18 cellular contexts compared by ENCODE assay signal in the genomic region with DNA sequence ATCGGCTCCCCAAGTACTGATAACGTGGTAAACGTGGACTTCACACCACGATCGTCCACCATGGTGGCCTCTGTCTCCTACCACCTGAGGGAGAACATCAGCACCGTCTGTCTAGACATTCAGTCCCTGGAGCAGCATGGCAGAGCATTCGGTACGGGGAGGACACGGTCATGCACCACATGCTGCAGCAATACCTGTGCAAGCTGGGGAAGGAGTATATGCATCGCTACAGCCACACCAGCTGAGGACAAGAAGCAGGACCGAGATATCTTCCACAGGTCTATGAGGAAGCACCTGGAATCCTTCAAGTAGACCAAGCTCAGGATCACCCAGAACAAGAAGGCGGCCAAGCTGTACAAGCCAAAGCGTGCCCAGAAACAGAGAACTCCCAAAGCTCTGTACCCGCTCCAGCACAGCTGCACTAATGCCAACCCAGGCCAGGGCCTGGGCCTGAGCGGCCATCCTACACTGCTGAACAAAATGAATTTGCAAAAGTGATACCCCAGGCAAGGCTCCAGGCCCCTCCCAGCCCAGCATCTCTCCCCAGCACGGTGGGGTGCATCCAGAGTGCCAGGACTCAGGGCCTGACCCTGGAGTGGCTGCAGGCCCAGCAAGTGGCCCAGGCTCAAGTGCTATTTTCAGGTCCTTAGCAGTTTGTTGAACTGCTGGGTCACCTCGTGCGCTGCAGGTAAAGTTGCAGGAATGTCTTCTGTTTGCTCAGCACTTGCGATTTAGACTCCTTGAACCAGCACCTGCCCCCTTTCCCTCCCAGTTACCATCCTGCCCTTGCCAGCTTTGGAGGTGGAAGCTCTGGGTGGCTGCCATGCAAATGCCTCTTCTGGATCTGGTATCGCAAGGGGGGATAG.
DNase-seq lines count a peak whose midpoint lies in the region; FAIRE-seq and TF ChIP-seq lines count a peak whose summit lies in the region.
"Had no signal": no experiment of that assay in that cellular context is flagged by ENCODE, and none has a peak within 500 bp of the region (broad histone marks: within the 10 kb centered on the region; RNA-seq: fewer than 3 reads in every experiment).

No MANE protein-coding gene starts in this region.

- WGBS in adrenal gland, 4 donors = 81 to 97% (median 93%) methylated on average over 12 to 20 of the region's 20 CpGs

- peak; percentile 45 for DNase-seq in activated CD4-positive, alpha-beta T cell treated with anti-CD3 and anti-CD28 coated beads, Interleukin-2, amount 10 ng/mL, durations not matched to agents 24 days and 14 days
- DNase-seq in activated CD4-positive, alpha-beta T cell treated with anti-CD3 and anti-CD28 coated beads, Interleukin-2, amount 50 U/mL, for 48 hours = no peak
- DNase-seq in RPMI8226 (peak; percentile 6), mesenteric fat pad (ENCODE audit: low spot score) (peak; percentile 65), urothelium cell line (ENCODE audit: low spot score) (no peak), adrenal gland (no peak), NCI-H1048 (lab: John Stamatoyannopoulos, UW) (no peak), retina (no peak)
- DNase-seq: 8988T, DMS 273 treated with DMSO at 0.1 percent for 48 hours, GM23248, NCI-H1092 treated with DMSO at 0.1 percent for 48 hours, NCI-H187 treated with DMSO at 0.1 percent for 48 hours, NCI-H2171 treated with DMSO at 0.1 percent for 48 hours had no signal

- H3K27me3 ChIP-seq in adrenal gland = no peaks in the 10 kb centered on the region
- H3K27me3 ChIP-seq: BLaER1 treated with 17β-estradiol and CSF1 and Interleukin-3, amounts not matched to agents 10 nM and 100 nM had no signal

- peak; percentile 78 for FAIRE-seq in urothelium cell line (lab: Jason Lieb, UNC)
- FAIRE-seq: GM19239 had no signal

- intact Hi-C loops in activated CD4-positive, alpha-beta T cell treated with anti-CD3 and anti-CD28 coated beads, Interleukin-2, amount 10 ng/mL, durations not matched to agents 24 days and 14 days (cut with micrococcal nuclease) = no loop called here
- intact Hi-C loops in adrenal gland (cut with DNase I) = no loop called here

- no peak for TF ChIP-seq CTCF in adrenal gland (IDR thresholded peaks at IDR 0.05)

- no peak for TF ChIP-seq POLR2A in adrenal gland (IDR thresholded peaks at IDR 0.05)

- H3K4me3 Mint-ChIP-seq in activated CD4-positive, alpha-beta T cell treated with anti-CD3 and anti-CD28 coated beads, Interleukin-2, amount 10 ng/mL, durations not matched to agents 24 days and 14 days = no peak overlapping the region

- H3K36me3 ChIP-seq in adrenal gland (replicated peaks in 1 of 2) = no peaks in the 10 kb centered on the region
- H3K36me3 ChIP-seq: BLaER1 treated with 17β-estradiol and CSF1 and Interleukin-3, amounts not matched to agents 10 nM and 100 nM had no signal

- H3K27ac Mint-ChIP-seq in activated CD4-positive, alpha-beta T cell treated with anti-CD3 and anti-CD28 coated beads, Interleukin-2, amount 10 ng/mL, durations not matched to agents 24 days and 14 days = no peak overlapping the region

- H3K4me3 ChIP-seq in adrenal gland = no peak overlapping the region
- H3K4me3 ChIP-seq: BLaER1 treated with 17β-estradiol and CSF1 and Interleukin-3, amounts not matched to agents 10 nM and 100 nM; GM23248 had no signal

- H3K9me3 ChIP-seq in adrenal gland (replicated peaks in 1 of 3) = no peaks in the 10 kb centered on the region
- H3K9me3 ChIP-seq: BLaER1 treated with 17β-estradiol and CSF1 and Interleukin-3, amounts not matched to agents 10 nM and 100 nM had no signal

- no peaks in the 10 kb centered on the region for H3K9me3 Mint-ChIP-seq in activated CD4-positive, alpha-beta T cell treated with anti-CD3 and anti-CD28 coated beads, Interleukin-2, amount 10 ng/mL, durations not matched to agents 24 days and 14 days

- no peaks in the 10 kb centered on the region for H3K4me1 ChIP-seq in adrenal gland (replicated peaks in 1 of 2)
- H3K4me1 ChIP-seq: BLaER1 treated with 17β-estradiol and CSF1 and Interleukin-3, amounts not matched to agents 10 nM and 100 nM had no signal

- H3K27ac ChIP-seq in adrenal gland = no peak overlapping the region
- H3K27ac ChIP-seq: BLaER1 treated with 17β-estradiol and CSF1 and Interleukin-3, amounts not matched to agents 10 nM and 100 nM; GM23248; HL-60; KMS-11 had no signal

- H3K36me3 Mint-ChIP-seq in activated CD4-positive, alpha-beta T cell treated with anti-CD3 and anti-CD28 coated beads, Interleukin-2, amount 10 ng/mL, durations not matched to agents 24 days and 14 days (ENCODE audit: low read depth) = no peaks in the 10 kb centered on the region

- no peaks in the 10 kb centered on the region for H3K4me1 Mint-ChIP-seq in activated CD4-positive, alpha-beta T cell treated with anti-CD3 and anti-CD28 coated beads, Interleukin-2, amount 10 ng/mL, durations not matched to agents 24 days and 14 days

- H3K27me3 Mint-ChIP-seq in activated CD4-positive, alpha-beta T cell treated with anti-CD3 and anti-CD28 coated beads, Interleukin-2, amount 10 ng/mL, durations not matched to agents 24 days and 14 days = peaks cover 25% of the 10 kb centered on the region

Comparison
In these comparisons a context has a peak if more than half of its experiments do, and no peak if none do; other contexts are left out.
1. DNase-seq: peak in activated CD4-positive, alpha-beta T cell treated with anti-CD3 and anti-CD28 coated beads, Interleukin-2, amount 10 ng/mL, durations not matched to agents 24 days and 14 days (single experiment), RPMI8226 (single experiment) and mesenteric fat pad (single experiment); none in activated CD4-positive, alpha-beta T cell treated with anti-CD3 and anti-CD28 coated beads, Interleukin-2, amount 50 U/mL, for 48 hours (0 of 2), urothelium cell line (single experiment), adrenal gland (0 of 7), NCI-H1048 (single experiment) and retina (single experiment).